In genomic region chr19:57350877-57351805, GRCh38 we compare ENCODE assay signal across 8 cellular contexts. TPM values are rescaled to one million over a fixed set of nuclear protein-coding genes. Genes with fewer than 3 reads are reported as not detected.
A peak's percentile ranks its signal among the peaks of the same experiment; 100 is the strongest.
DNase-seq lines count a peak whose midpoint lies in the region; ATAC-seq and TF ChIP-seq lines count a peak whose summit lies in the region.

Gene ZNF304 (plus strand): TSS chr19:57351271. CDS start chr19:57351665, 394 bp downstream.

- peaks cover 25% of the 10 kb centered on the region for H3K4me1 Mint-ChIP-seq in activated T-helper 2 cell treated with anti-CD3 and anti-CD28 coated beads, Interferon-gamma antibody, Interleukin-2, Interleukin-4, amounts not matched to agents 10 μg/mL and 5 μg/mL and 100 μg/mL, durations not matched to agents 14 hours and 24 hours and 36 hours (ENCODE audit: low read depth)
- peaks cover 33 to 34% of the 10 kb centered on the region in 2 donors for H3K4me1 Mint-ChIP-seq in natural killer cell treated with Interleukin-12 subunit alpha and Interleukin-12 subunit beta and Interleukin-15 and Interleukin-18, amount 100 ng/mL, for 72 hours (ENCODE audit: low read depth in 2 of 2)

- H3K9me3 ChIP-seq in Peyer's patch, result peaks cover 0 to 21% (median 0%) of the 10 kb centered on the region in 4 donors

- in situ Hi-C loops in KBM-7 (cut with MboI; ENCODE audit: low pct_unique_long_range_greater_than_20kb, low sequenced_read_pairs), result no loop called here

- peaks cover 0 to 8% (median 7%) of the 10 kb centered on the region in 4 donors for H3K4me1 ChIP-seq in Peyer's patch

- H3K27ac Mint-ChIP-seq in activated T-helper 2 cell treated with anti-CD3 and anti-CD28 coated beads, Interferon-gamma antibody, Interleukin-2, Interleukin-4, amounts not matched to agents 10 μg/mL and 5 μg/mL and 100 μg/mL, durations not matched to agents 14 hours and 24 hours and 36 hours, result peak within 1 kb of the TSS; percentile 86
- peak within 1 kb of the TSS; percentile 73 to 95 for H3K27ac Mint-ChIP-seq in natural killer cell treated with Interleukin-12 subunit alpha and Interleukin-12 subunit beta and Interleukin-15 and Interleukin-18, amount 100 ng/mL, for 72 hours

- TF ChIP-seq POLR2A in Peyer's patch (IDR thresholded peaks at IDR 0.05), result no peak

- peak; percentile 85 for ATAC-seq in GM21717 (IDR thresholded peaks at IDR 0.05; ENCODE audit: unreplicated experiment)
- peak; percentile 99 to 100 for ATAC-seq in natural killer cell treated with Interleukin-12 subunit alpha and Interleukin-12 subunit beta and Interleukin-15 and Interleukin-18, amount 100 ng/mL, for 72 hours

- peak within 1 kb of the TSS; percentile 92 for H3K4me3 Mint-ChIP-seq in activated T-helper 2 cell treated with anti-CD3 and anti-CD28 coated beads, Interferon-gamma antibody, Interleukin-2, Interleukin-4, amounts not matched to agents 10 μg/mL and 5 μg/mL and 100 μg/mL, durations not matched to agents 14 hours and 24 hours and 36 hours (ENCODE audit: low read depth)
- peak within 1 kb of the TSS; percentile 99 for H3K4me3 Mint-ChIP-seq in natural killer cell treated with Interleukin-12 subunit alpha and Interleukin-12 subunit beta and Interleukin-15 and Interleukin-18, amount 100 ng/mL, for 72 hours

- intact Hi-C loops in activated T-helper 2 cell treated with anti-CD3 and anti-CD28 coated beads, Interferon-gamma antibody, Interleukin-2, Interleukin-4, amounts not matched to agents 10 μg/mL and 5 μg/mL and 100 μg/mL, durations not matched to agents 14 hours and 24 hours and 36 hours (cut with micrococcal nuclease), result loop anchor here (1.0 kb wide), 5 partner anchors 12 to 111 kb away; partner anchors contain the start of genes TRAPPC2B, ZNF460, ZNF543 and ZNF547

- peaks cover 0 to 32% (median 0%) of the 10 kb centered on the region in 3 donors for H3K36me3 ChIP-seq in Peyer's patch

- no peaks in the 10 kb centered on the region for H3K27me3 Mint-ChIP-seq in activated T-helper 2 cell treated with anti-CD3 and anti-CD28 coated beads, Interferon-gamma antibody, Interleukin-2, Interleukin-4, amounts not matched to agents 10 μg/mL and 5 μg/mL and 100 μg/mL, durations not matched to agents 14 hours and 24 hours and 36 hours (ENCODE audit: low read depth)
- H3K27me3 Mint-ChIP-seq in natural killer cell treated with Interleukin-12 subunit alpha and Interleukin-12 subunit beta and Interleukin-15 and Interleukin-18, amount 100 ng/mL, for 72 hours, result peaks cover 8 to 19% of the 10 kb centered on the region in 2 donors

- H3K27ac ChIP-seq in Peyer's patch, result peak within 1 kb of the TSS; percentile 56 to 73 (median 64)

- H3K9me3 Mint-ChIP-seq in activated T-helper 2 cell treated with anti-CD3 and anti-CD28 coated beads, Interferon-gamma antibody, Interleukin-2, Interleukin-4, amounts not matched to agents 10 μg/mL and 5 μg/mL and 100 μg/mL, durations not matched to agents 14 hours and 24 hours and 36 hours, result peaks cover 53% of the 10 kb centered on the region
- peaks cover 25% of the 10 kb centered on the region for H3K9me3 Mint-ChIP-seq in natural killer cell treated with Interleukin-12 subunit alpha and Interleukin-12 subunit beta and Interleukin-15 and Interleukin-18, amount 100 ng/mL, for 72 hours

- no peaks in the 10 kb centered on the region for H3K27me3 ChIP-seq in Peyer's patch

- peaks cover 54% of the 10 kb centered on the region for H3K36me3 Mint-ChIP-seq in activated T-helper 2 cell treated with anti-CD3 and anti-CD28 coated beads, Interferon-gamma antibody, Interleukin-2, Interleukin-4, amounts not matched to agents 10 μg/mL and 5 μg/mL and 100 μg/mL, durations not matched to agents 14 hours and 24 hours and 36 hours (ENCODE audit: low read depth)
- peaks cover 47% of the 10 kb centered on the region for H3K36me3 Mint-ChIP-seq in natural killer cell treated with Interleukin-12 subunit alpha and Interleukin-12 subunit beta and Interleukin-15 and Interleukin-18, amount 100 ng/mL, for 72 hours

- H3K4me3 ChIP-seq in Peyer's patch (peak within 1 kb of the TSS; percentile 66 to 84 (median 71)), fibroblast of the aortic adventitia (ENCODE audit: low read depth, low read length) (peak within 1 kb of the TSS; percentile 100)

- TF ChIP-seq CTCF in Peyer's patch (IDR thresholded peaks at IDR 0.05) (no peak), fibroblast of the aortic adventitia (IDR thresholded peaks at IDR 0.05; ENCODE audit: insufficient read depth, low read length) (no peak)

- DNase-seq in DMS79 (lab: John Stamatoyannopoulos, UW), result peak; percentile 91
- peak; percentile 92 for DNase-seq in KBM-7
- DNase-seq in Peyer's patch, result peak; percentile 89 to 96 (median 95)
- peak; percentile 83 for DNase-seq in activated T-helper 2 cell treated with anti-CD3 and anti-CD28 coated beads, Interferon-gamma antibody, Interleukin-2, Interleukin-4, amounts not matched to agents 10 μg/mL and 5 μg/mL and 100 μg/mL, durations not matched to agents 14 hours and 24 hours and 36 hours (ENCODE audit: low spot score)
- peak; percentile 95 for DNase-seq in fibroblast of the aortic adventitia (ENCODE audit: low read depth)
- DNase-seq in natural killer cell treated with Interleukin-12 subunit alpha and Interleukin-12 subunit beta and Interleukin-15 and Interleukin-18, amount 100 ng/mL, for 72 hours (ENCODE audit: low spot score), result peak; percentile 91
- peak; percentile 81 for DNase-seq in stimulated activated naive CD4-positive, alpha-beta T cell treated with Interleukin-2 at 50 U/mL for 16 hours (lab: John Stamatoyannopoulos, UW)

RNA-seq across cellular contexts. Expression of gene ZNF304, which starts in this region (rescaled TPM):
- 10 to 100 TPM in 1 of 4 donors, 1 to 10 TPM in 3; 2.1 to 10.7 (median 3.7) TPM for total RNA-seq in Peyer's patch
- total RNA-seq in activated T-helper 2 cell treated with anti-CD3 and anti-CD28 coated beads, Interferon-gamma antibody, Interleukin-2, Interleukin-4, amounts not matched to agents 10 μg/mL and 5 μg/mL and 100 μg/mL, durations not matched to agents 14 hours and 24 hours and 36 hours, result 5.2 and 6.5 TPM in 2 replicates
- total RNA-seq in fibroblast of the aortic adventitia (ENCODE audit: low replicate concordance), result 8.7 and 9.7 TPM in 2 replicates
- 1 to 10 TPM; 4.7 to 9.8 TPM for total RNA-seq in natural killer cell treated with Interleukin-12 subunit alpha and Interleukin-12 subunit beta and Interleukin-15 and Interleukin-18, amount 100 ng/mL, for 72 hours

Comparison
In these comparisons a context has a peak if more than half of its experiments do, and no peak if none do; other contexts are left out.
1. Peak in every context shown above with its lines: DNase-seq, ATAC-seq, H3K4me3 ChIP-seq and H3K27ac ChIP-seq.